Comparison of ENCODE assay signal across 1 cellular context in genomic region chr1:230542054-230542453, GRCh38.
TF ChIP-seq lines count a peak whose summit lies in the region.

No MANE protein-coding gene starts in this region.

TF ChIP-seq in K562, 482 proteins besides CTCF, POLR2A, EP300 and RAD21 (continued from another document and continues in another):
- TF ChIP-seq ZNF316 (IDR thresholded peaks at IDR 0.05): no peak
- TF ChIP-seq CBX8 (IDR thresholded peaks at IDR 0.05; ENCODE audit: borderline replicate concordance, extremely low read depth, low read depth, low read length, poor library complexity, severe bottlenecking): no peak
- TF ChIP-seq TFE3 (CRISPR knock-in tag; IDR thresholded peaks at IDR 0.05): no peak
- no peak for TF ChIP-seq RBM15 (IDR thresholded peaks at IDR 0.05; ENCODE audit: insufficient read depth, low read length)
- TF ChIP-seq ZNF280B (CRISPR knock-in tag; IDR thresholded peaks at IDR 0.05): no peak
- TF ChIP-seq NFIX (CRISPR knock-in tag; IDR thresholded peaks at IDR 0.05; ENCODE audit: low read depth): no peak
- no peak for TF ChIP-seq CREB5 (CRISPR knock-in tag; IDR thresholded peaks at IDR 0.05)
- TF ChIP-seq ETV6 (IDR thresholded peaks at IDR 0.05; ENCODE audit: borderline replicate concordance in 1 of 2, low read depth in 2 of 2, low read length in 1 of 2): no peak
- no peak for TF ChIP-seq ETV6 (CRISPR knock-in tag; IDR thresholded peaks at IDR 0.05; ENCODE audit: borderline replicate concordance)
- TF ChIP-seq NONO (IDR thresholded peaks at IDR 0.05; ENCODE audit: low read depth in 2 of 2, low read length in 1 of 2): no peak
- TF ChIP-seq HNRNPLL (IDR thresholded peaks at IDR 0.05; ENCODE audit: low read depth, low read length, poor library complexity, severe bottlenecking): no peak
- TF ChIP-seq MTF1 (CRISPR knock-in tag; IDR thresholded peaks at IDR 0.05; ENCODE audit: borderline replicate concordance): no peak
- TF ChIP-seq KDM1A (IDR thresholded peaks at IDR 0.05): peak; percentile 96
- TF ChIP-seq FOXA3 (CRISPR knock-in tag; conservative IDR thresholded peaks at IDR 0.05 in 1 of 2, IDR thresholded peaks at IDR 0.05 in 1 of 2): peak; percentile 50 to 95; a peak in 2 of 4 replicates
- peak in 1 of 2 experiments; percentile 96; a peak in 2 of 4 replicates for TF ChIP-seq RCOR1 (IDR thresholded peaks at IDR 0.05; ENCODE audit: borderline replicate concordance in 1 of 2, low read depth in 2 of 2, low read length in 2 of 2)
- no peak for TF ChIP-seq SFPQ (IDR thresholded peaks at IDR 0.05; ENCODE audit: low read depth, low read length)
- TF ChIP-seq TCF3 (CRISPR knock-in tag; IDR thresholded peaks at IDR 0.05): peak; percentile 34; the same call in 1 of the 2 replicates
- TF ChIP-seq ZNF830 (CRISPR knock-in tag; IDR thresholded peaks at IDR 0.05): no peak
- TF ChIP-seq CTCFL (IDR thresholded peaks at IDR 0.05; ENCODE audit: borderline replicate concordance, insufficient read depth, low read depth, low read length, poor library complexity, severe bottlenecking): no peak
- no peak for TF ChIP-seq NR2C2 (CRISPR knock-in tag; IDR thresholded peaks at IDR 0.05)
- TF ChIP-seq NR2C2 (tag; IDR thresholded peaks at IDR 0.05): peak; percentile 31; the same call in 1 of the 2 replicates
- TF ChIP-seq CCAR2 (IDR thresholded peaks at IDR 0.05; ENCODE audit: low read depth, low read length): no peak
- no peak for TF ChIP-seq NR4A1 (CRISPR knock-in tag; IDR thresholded peaks at IDR 0.05)
- no peak for TF ChIP-seq NR4A1 (tag; IDR thresholded peaks at IDR 0.05)
- TF ChIP-seq NFIC (IDR thresholded peaks at IDR 0.05): no peak
- no peak for TF ChIP-seq PURB (CRISPR knock-in tag; IDR thresholded peaks at IDR 0.05; ENCODE audit: low read depth)
- no peak for TF ChIP-seq U2AF2 (optimal IDR thresholded peaks at IDR 0.05; ENCODE audit: low read depth, low read length)
- TF ChIP-seq GABPB1 (CRISPR knock-in tag; IDR thresholded peaks at IDR 0.05): no peak
- TF ChIP-seq EZH2 (IDR thresholded peaks at IDR 0.05; ENCODE audit: borderline replicate concordance, low read depth, low read length): no peak
- no peak for TF ChIP-seq ZNF695 (CRISPR knock-in tag; IDR thresholded peaks at IDR 0.05)
- no peak for TF ChIP-seq POLR2AphosphoS2 (IDR thresholded peaks at IDR 0.05; ENCODE audit: low read length)
- TF ChIP-seq ARID3B (CRISPR knock-in tag; IDR thresholded peaks at IDR 0.05; ENCODE audit: borderline replicate concordance): no peak
- TF ChIP-seq BHLHE40 (IDR thresholded peaks at IDR 0.05; ENCODE audit: low read length): no peak
- TF ChIP-seq RBM25 (IDR thresholded peaks at IDR 0.05; ENCODE audit: low read depth, low read length, severe bottlenecking): no peak
- no peak for TF ChIP-seq ZNF511 (CRISPR knock-in tag; IDR thresholded peaks at IDR 0.05)
- TF ChIP-seq ZKSCAN8 (CRISPR knock-in tag; IDR thresholded peaks at IDR 0.05): peak; percentile 66; the same call in 1 of the 2 replicates
- no peak for TF ChIP-seq ZNF384 (IDR thresholded peaks at IDR 0.05; ENCODE audit: low read depth, low read length)
- no peak for TF ChIP-seq TSHZ1 (CRISPR knock-in tag; IDR thresholded peaks at IDR 0.05)
- 0 out of 2 replicates have a peak, but pooled peaks have one; percentile 13 for TF ChIP-seq NCOR1 (IDR thresholded peaks at IDR 0.05)
- no peak for TF ChIP-seq PBX2 (CRISPR knock-in tag; IDR thresholded peaks at IDR 0.05; ENCODE audit: low read depth)
- TF ChIP-seq PBX2 (tag; conservative IDR thresholded peaks at IDR 0.05; ENCODE audit: low read depth): peak; percentile 77
- no peak for TF ChIP-seq SIN3A (IDR thresholded peaks at IDR 0.05; ENCODE audit: borderline replicate concordance in 2 of 2, control insufficient read depth in 1 of 2, low read depth in 2 of 2, low read length in 2 of 2)
- TF ChIP-seq SOX6 (IDR thresholded peaks at IDR 0.05): peak; percentile 44; the same call in 1 of the 2 replicates
- no peak for TF ChIP-seq MLX (CRISPR knock-in tag; conservative IDR thresholded peaks at IDR 0.05)
- no peak for TF ChIP-seq KDM5B (IDR thresholded peaks at IDR 0.05; ENCODE audit: insufficient replicate concordance, low read depth, low read length)
- TF ChIP-seq TFAM (CRISPR knock-in tag; conservative IDR thresholded peaks at IDR 0.05): no peak
